In genomic region chr3:129686941-129687340, GRCh38 we compare ENCODE assay signal across 10 cellular contexts.
DNase-seq lines count a peak whose midpoint lies in the region; ATAC-seq, FAIRE-seq and TF ChIP-seq lines count a peak whose summit lies in the region.
"Had no signal": no experiment of that assay in that cellular context is flagged by ENCODE, and none has a peak within 500 bp of the region (broad histone marks: within the 10 kb centered on the region; RNA-seq: fewer than 3 reads in every experiment).

No MANE protein-coding gene starts in this region.

- no peaks in the 10 kb centered on the region for H3K9me3 ChIP-seq in A549
- no peaks in the 10 kb centered on the region for H3K9me3 ChIP-seq in sigmoid colon
- H3K9me3 ChIP-seq: Peyer's patch had no signal

- peak overlapping the region; percentile 62 for H3K4me2 ChIP-seq in A549

- TF ChIP-seq EP300 in A549 (IDR thresholded peaks at IDR 0.05) = no peak
- TF ChIP-seq EP300 in sigmoid colon (IDR thresholded peaks at IDR 0.05) = no peak

- ATAC-seq in A549 (0 out of 6 replicates have a peak, but pooled peaks of 1 of the 2 experiments have one; percentile 32), left colon (peak; percentile 49), GM19395 (IDR thresholded peaks at IDR 0.05; ENCODE audit: unreplicated experiment) (no peak), GM21390 (IDR thresholded peaks at IDR 0.05; ENCODE audit: unreplicated experiment) (no peak)
- ATAC-seq: activated CD8-positive, alpha-beta memory T cell treated with anti-CD3 and anti-CD28 coated beads, Interleukin-2, amount 10 ng/mL, durations not matched to agents 7 days and 5 days had no signal

- H3K4me3 ChIP-seq in A549 (no peak overlapping the region), sigmoid colon (no peak overlapping the region)
- H3K4me3 ChIP-seq: Peyer's patch had no signal

- DNase-seq in A549 (ENCODE audit: low read depth in 1 of 2, low spot score in 1 of 2) (peak in 1 of 2 experiments; percentile 59), NCI-H1105 (lab: John Stamatoyannopoulos, UW) (peak; percentile 43), left colon (no peak), sigmoid colon (no peak), NCI-H446 treated with DMSO at 0.1 percent for 48 hours (lab: John Stamatoyannopoulos, UW) (no peak)
- DNase-seq: activated CD8-positive, alpha-beta memory T cell treated with anti-CD3 and anti-CD28 coated beads, Interleukin-2, amount 10 ng/mL, durations not matched to agents 7 days and 5 days; Peyer's patch had no signal

- TF ChIP-seq CTCF in A549 (IDR thresholded peaks at IDR 0.05) (no peak), VCaP (conservative IDR thresholded peaks at IDR 0.05) (no peak), sigmoid colon (IDR thresholded peaks at IDR 0.05) (no peak)

- H3K27me3 ChIP-seq in sigmoid colon = no peaks in the 10 kb centered on the region
- H3K27me3 ChIP-seq: Peyer's patch had no signal

- 34% methylated on average over 2 of the region's 2 CpGs for WGBS in A549 (ENCODE audit: missing lambda C conversion rate)
- 77 to 84% methylated on average over 2 of the region's 2 CpGs for WGBS in sigmoid colon, 2 donors

- no peaks in the 10 kb centered on the region for H3K36me3 ChIP-seq in sigmoid colon
- H3K36me3 ChIP-seq: Peyer's patch had no signal

- CTCF ChIA-PET in A549 (lab: Yijun Ruan, JAX) = no interaction called here

- H3K27ac ChIP-seq in A549 = peak overlapping the region; percentile 55 to 63
- peak overlapping the region; percentile 64; the same call in 1 of the 2 replicates for H3K27ac ChIP-seq in VCaP
- H3K27ac ChIP-seq in sigmoid colon = peak overlapping the region in 2 of 4 donors; percentile 10 to 71
- H3K27ac ChIP-seq: Peyer's patch had no signal

- POLR2A ChIA-PET in A549 (lab: Yijun Ruan, JAX) = no interaction called here

- H3K4me1 ChIP-seq in A549 (peaks cover 58% of the 10 kb centered on the region), sigmoid colon (peaks cover 0 to 51% (median 19%) of the 10 kb centered on the region in 4 donors)
- H3K4me1 ChIP-seq: Peyer's patch had no signal

- TF ChIP-seq POLR2A in A549 (IDR thresholded peaks at IDR 0.05; ENCODE audit: low read length) (no peak), sigmoid colon (IDR thresholded peaks at IDR 0.05) (no peak)

- no peak for TF ChIP-seq RAD21 in A549 (conservative IDR thresholded peaks at IDR 0.05 in 1 of 2, IDR thresholded peaks at IDR 0.05 in 1 of 2)

- no peak for FAIRE-seq in A549 (lab: Jason Lieb, UNC)

- intact Hi-C loops in left colon (cut with DNase I, micrococcal nuclease) (no loop called here), sigmoid colon (cut with DNase I) (loop anchor here (5.0 kb wide), 1 partner anchor 35 kb away; no protein-coding TSS in a partner anchor)

TF ChIP-seq in A549, 52 proteins besides CTCF, POLR2A, EP300 and RAD21:
- TF ChIP-seq JUN (IDR thresholded peaks at IDR 0.05) (no peak), KDM1A (IDR thresholded peaks at IDR 0.05; ENCODE audit: low read depth) (no peak), MAZ (IDR thresholded peaks at IDR 0.05; ENCODE audit: borderline replicate concordance, low read depth, low read length) (no peak), RNF2 (IDR thresholded peaks at IDR 0.05; ENCODE audit: borderline replicate concordance, low read depth) (no peak), MAFK (IDR thresholded peaks at IDR 0.05; ENCODE audit: partially characterized antibody) (peak; percentile 99), NFE2L2 (conservative IDR thresholded peaks at IDR 0.05; ENCODE audit: low read length) (peak; percentile 93), FOSL2 (IDR thresholded peaks at IDR 0.05) (no peak), FOSL2 (CRISPR knock-in tag; IDR thresholded peaks at IDR 0.05) (peak; percentile 34)
